In genomic region chr7:47170516-47170915, GRCh38 we compare ENCODE assay signal across 11 cellular contexts.
A peak's percentile ranks its signal among the peaks of the same experiment; 100 is the strongest.
DNase-seq lines count a peak whose midpoint lies in the region; ATAC-seq and TF ChIP-seq lines count a peak whose summit lies in the region.
"Had no signal": no experiment of that assay in that cellular context is flagged by ENCODE, and none has a peak within 500 bp of the region (broad histone marks: within the 10 kb centered on the region; RNA-seq: fewer than 3 reads in every experiment).

No MANE protein-coding gene starts in this region.

- no peaks in the 10 kb centered on the region for H3K79me2 ChIP-seq in hepatocyte

- ATAC-seq in GM18868 (IDR thresholded peaks at IDR 0.05; ENCODE audit: unreplicated experiment) (no peak), HG02588 (IDR thresholded peaks at IDR 0.05; ENCODE audit: unreplicated experiment) (no peak)

- TF ChIP-seq POLR2A in adrenal gland (IDR thresholded peaks at IDR 0.05) = no peak

- CTCF ChIA-PET in A673 (lab: Charles Lee) = no interaction called here

- H3K27ac ChIP-seq in A673 (ENCODE audit: low read depth, low read length, poor library complexity, severe bottlenecking) = no peak overlapping the region
- no peak overlapping the region for H3K27ac ChIP-seq in WERI-Rb-1
- H3K27ac ChIP-seq in hepatocyte = no peak overlapping the region
- H3K27ac ChIP-seq in adrenal gland = no peak overlapping the region

- no peaks in the 10 kb centered on the region for H4K20me1 ChIP-seq in hepatocyte (ENCODE audit: insufficient read depth, poor library complexity, severe bottlenecking)

- POLR2A ChIA-PET in A673 (lab: Charles Lee; ENCODE audit: low non-redundant PET) = no interaction called here

- no peak overlapping the region for H2AFZ ChIP-seq in hepatocyte

- H3K4me3 ChIP-seq in A673 (ENCODE audit: low read depth, low read length, poor library complexity, severe bottlenecking) (no peak overlapping the region), WERI-Rb-1 (ENCODE audit: low read depth, low read length) (no peak overlapping the region), hepatocyte (no peak overlapping the region), adrenal gland (no peak overlapping the region)

- no peaks in the 10 kb centered on the region for H3K27me3 ChIP-seq in A673 (replicated peaks; ENCODE audit: insufficient read depth, low read depth, low read length, poor library complexity)
- H3K27me3 ChIP-seq in WERI-Rb-1 (ENCODE audit: insufficient read depth, low read depth, severe bottlenecking) = peaks cover 2% of the 10 kb centered on the region
- H3K27me3 ChIP-seq in hepatocyte = no peaks in the 10 kb centered on the region
- no peaks in the 10 kb centered on the region for H3K27me3 ChIP-seq in adrenal gland

- TF ChIP-seq CTCF in A673 (conservative IDR thresholded peaks at IDR 0.05; ENCODE audit: low read depth, low read length) = peak; percentile 27; the same call in 1 of the 2 replicates
- TF ChIP-seq CTCF in GM12874 (IDR thresholded peaks at IDR 0.05; ENCODE audit: insufficient read depth, low read depth, low read length) = peak; percentile 35; the same call in 1 of the 2 replicates
- peak; percentile 32 for TF ChIP-seq CTCF in WERI-Rb-1 (IDR thresholded peaks at IDR 0.05; ENCODE audit: low read depth, low read length)
- peak; percentile 22 for TF ChIP-seq CTCF in hepatocyte (IDR thresholded peaks at IDR 0.05; ENCODE audit: poor library complexity)
- TF ChIP-seq CTCF in adrenal gland (IDR thresholded peaks at IDR 0.05) = no peak

- H3K4me1 ChIP-seq in A673 (ENCODE audit: insufficient read depth, low read length, poor library complexity, severe bottlenecking) (no peaks in the 10 kb centered on the region), hepatocyte (ENCODE audit: insufficient read depth) (no peaks in the 10 kb centered on the region), adrenal gland (replicated peaks in 1 of 2) (no peaks in the 10 kb centered on the region)

- no peaks in the 10 kb centered on the region for H3K9me2 ChIP-seq in hepatocyte (replicated peaks; ENCODE audit: insufficient read depth)

- no peak overlapping the region for H3K4me2 ChIP-seq in hepatocyte

- intact Hi-C loops in A673 (cut with micrococcal nuclease; ENCODE audit: unreplicated experiment) = no loop called here
- intact Hi-C loops in adrenal gland (cut with DNase I) = no loop called here

- H3K9me3 ChIP-seq in A673 (ENCODE audit: low read depth, low read length, poor library complexity, severe bottlenecking) = no peaks in the 10 kb centered on the region
- H3K9me3 ChIP-seq in WERI-Rb-1 (ENCODE audit: severe bottlenecking) = no peaks in the 10 kb centered on the region
- no peaks in the 10 kb centered on the region for H3K9me3 ChIP-seq in hepatocyte (ENCODE audit: low read depth)
- no peaks in the 10 kb centered on the region for H3K9me3 ChIP-seq in adrenal gland (replicated peaks in 1 of 3)

- 96% methylated on average over 1 of the region's 1 CpG for WGBS in hepatocyte (ENCODE audit: low lambda C conversion rate, missing lambda C conversion rate)
- WGBS in adrenal gland, 4 donors = 86 to 94% (median 92%) methylated on average over 1 of the region's 1 CpG

- no peaks in the 10 kb centered on the region for H3K36me3 ChIP-seq in A673 (ENCODE audit: insufficient read depth, low read length, poor library complexity, severe bottlenecking)
- no peaks in the 10 kb centered on the region for H3K36me3 ChIP-seq in WERI-Rb-1
- no peaks in the 10 kb centered on the region for H3K36me3 ChIP-seq in hepatocyte (replicated peaks; ENCODE audit: insufficient read depth, low read depth)
- no peaks in the 10 kb centered on the region for H3K36me3 ChIP-seq in adrenal gland (replicated peaks in 1 of 2)

- no TSS peak for BruUV-seq in A673 (replicated peaks; lab: Mats Ljungman, UMichigan)

- DNase-seq in A673 (ENCODE audit: low spot score) (no peak), WERI-Rb-1 (no peak), hepatocyte (ENCODE audit: low spot score) (no peak), AG20443 (ENCODE audit: low spot score) (no peak), adrenal gland (no peak)
- DNase-seq: activated CD4-positive, alpha-beta T cell treated with anti-CD3 and anti-CD28 coated beads, Interleukin-2, amount 10 ng/mL, durations not matched to agents 24 days and 14 days; COR-L47; stimulated activated naive CD4-positive, alpha-beta T cell had no signal

Comparison
In these comparisons a context has a peak if more than half of its experiments do, and no peak if none do; other contexts are left out.
1. CTCF ChIP-seq: peak in A673 (single experiment), GM12874 (single experiment), WERI-Rb-1 (single experiment) and hepatocyte (single experiment); none in adrenal gland (0 of 6).